Comparison of ENCODE assay signal across 17 cellular contexts in genomic region chr2:85558160-85558559, GRCh38. TPM values are rescaled to one million over a fixed set of nuclear protein-coding genes. Genes with fewer than 3 reads are reported as not detected.
DNase-seq lines count a peak whose midpoint lies in the region; ATAC-seq and TF ChIP-seq lines count a peak whose summit lies in the region.
"Had no signal": no experiment of that assay in that cellular context is flagged by ENCODE, and none has a peak within 500 bp of the region (broad histone marks: within the 10 kb centered on the region; RNA-seq: fewer than 3 reads in every experiment).

No MANE protein-coding gene starts in this region.

- H3K9me3 Mint-ChIP-seq in activated naive CD8-positive, alpha-beta T cell (ENCODE audit: low read depth), result no peaks in the 10 kb centered on the region
- H3K9me3 Mint-ChIP-seq in activated naive CD8-positive, alpha-beta T cell treated with anti-CD3 and anti-CD28 coated beads for 36 hours, result no peaks in the 10 kb centered on the region
- no peaks in the 10 kb centered on the region for H3K9me3 Mint-ChIP-seq in WTC11
- no peaks in the 10 kb centered on the region for H3K9me3 Mint-ChIP-seq in stimulated activated naive B cell treated with anti-CD40 and anti-IgM and Interleukin-4, amounts not matched to agents 10 μg/mL and 1 μg/mL and 100 μg/mL, for 72 hours

- peak overlapping the region; percentile 25 for H3K4me3 Mint-ChIP-seq in activated naive CD8-positive, alpha-beta T cell
- no peak overlapping the region for H3K4me3 Mint-ChIP-seq in activated naive CD8-positive, alpha-beta T cell treated with anti-CD3 and anti-CD28 coated beads for 36 hours
- H3K4me3 Mint-ChIP-seq in WTC11, result no peak overlapping the region
- no peak overlapping the region for H3K4me3 Mint-ChIP-seq in stimulated activated naive B cell treated with anti-CD40 and anti-IgM and Interleukin-4, amounts not matched to agents 10 μg/mL and 1 μg/mL and 100 μg/mL, for 72 hours

- POLR2A ChIA-PET in WTC11 (lab: Charles Lee), result no interaction called here

- ATAC-seq in WTC11, result no peak
- ATAC-seq in stimulated activated naive B cell treated with anti-CD40 and anti-IgM and Interleukin-4, amounts not matched to agents 10 μg/mL and 1 μg/mL and 100 μg/mL, for 72 hours (replicated peaks), result no peak
- no peak for ATAC-seq in HG02610 (IDR thresholded peaks at IDR 0.05; ENCODE audit: unreplicated experiment)
- ATAC-seq: PC-3 had no signal

- CTCF ChIA-PET in WTC11 (lab: Charles Lee), result no interaction called here

- H3K27me3 Mint-ChIP-seq in activated naive CD8-positive, alpha-beta T cell, result no peaks in the 10 kb centered on the region
- no peaks in the 10 kb centered on the region for H3K27me3 Mint-ChIP-seq in activated naive CD8-positive, alpha-beta T cell treated with anti-CD3 and anti-CD28 coated beads for 36 hours
- no peaks in the 10 kb centered on the region for H3K27me3 Mint-ChIP-seq in WTC11 (ENCODE audit: low read depth)
- H3K27me3 Mint-ChIP-seq in stimulated activated naive B cell treated with anti-CD40 and anti-IgM and Interleukin-4, amounts not matched to agents 10 μg/mL and 1 μg/mL and 100 μg/mL, for 72 hours, result no peaks in the 10 kb centered on the region

- H3K27ac Mint-ChIP-seq in activated naive CD8-positive, alpha-beta T cell, result peak overlapping the region; percentile 4
- no peak overlapping the region for H3K27ac Mint-ChIP-seq in activated naive CD8-positive, alpha-beta T cell treated with anti-CD3 and anti-CD28 coated beads for 36 hours
- H3K27ac Mint-ChIP-seq in WTC11, result no peak overlapping the region
- H3K27ac Mint-ChIP-seq in stimulated activated naive B cell treated with anti-CD40 and anti-IgM and Interleukin-4, amounts not matched to agents 10 μg/mL and 1 μg/mL and 100 μg/mL, for 72 hours, result peak overlapping the region; percentile 47

- peaks cover 30% of the 10 kb centered on the region for H3K4me1 Mint-ChIP-seq in activated naive CD8-positive, alpha-beta T cell (ENCODE audit: low read depth)
- peaks cover 33% of the 10 kb centered on the region for H3K4me1 Mint-ChIP-seq in activated naive CD8-positive, alpha-beta T cell treated with anti-CD3 and anti-CD28 coated beads for 36 hours
- H3K4me1 Mint-ChIP-seq in WTC11, result peaks cover 6% of the 10 kb centered on the region
- peaks cover 15 to 45% of the 10 kb centered on the region in 2 donors for H3K4me1 Mint-ChIP-seq in stimulated activated naive B cell treated with anti-CD40 and anti-IgM and Interleukin-4, amounts not matched to agents 10 μg/mL and 1 μg/mL and 100 μg/mL, for 72 hours

- no peak for TF ChIP-seq CTCF in WTC11 (IDR thresholded peaks at IDR 0.05)

- no peak for DNase-seq in activated naive CD8-positive, alpha-beta T cell treated with anti-CD3 and anti-CD28 coated beads for 36 hours
- DNase-seq in WTC11 (ENCODE audit: low spot score), result no peak
- no peak for DNase-seq in stimulated activated naive B cell treated with anti-CD40 and anti-IgM and Interleukin-4, amounts not matched to agents 10 μg/mL and 1 μg/mL and 100 μg/mL, for 72 hours
- DNase-seq: GDM1, Karpas-422, MG63, NCI-H1048, NCI-H1436, NCI-H1930, NCI-H2171, NCI-H526, PC-3, RPMI8226, SHP77 treated with DMSO at 0.1 percent for 48 hours, SK-N-SH had no signal

- H3K36me3 Mint-ChIP-seq in activated naive CD8-positive, alpha-beta T cell, result peaks cover 4% of the 10 kb centered on the region
- peaks cover 5% of the 10 kb centered on the region for H3K36me3 Mint-ChIP-seq in activated naive CD8-positive, alpha-beta T cell treated with anti-CD3 and anti-CD28 coated beads for 36 hours
- peaks cover 21% of the 10 kb centered on the region for H3K36me3 Mint-ChIP-seq in WTC11
- H3K36me3 Mint-ChIP-seq in stimulated activated naive B cell treated with anti-CD40 and anti-IgM and Interleukin-4, amounts not matched to agents 10 μg/mL and 1 μg/mL and 100 μg/mL, for 72 hours, result peaks cover 20% of the 10 kb centered on the region in 2 donors

TF ChIP-seq in WTC11, 78 proteins besides CTCF, POLR2A, EP300 and RAD21:
- TF ChIP-seq FOXP1 (CRISPR knock-in tag; IDR thresholded peaks at IDR 0.05; ENCODE audit: borderline replicate concordance) (no peak), USF1 (CRISPR knock-in tag; IDR thresholded peaks at IDR 0.05) (no peak), GABPB1 (CRISPR knock-in tag; IDR thresholded peaks at IDR 0.05) (peak; percentile 12; the same call in 1 of the 2 replicates)

RNA-seq across cellular contexts. Expression of gene GGCX, which starts 3.1 kb away (rescaled TPM):
- 10 to 100 TPM; 19.6 to 19.9 TPM for total RNA-seq in activated naive CD8-positive, alpha-beta T cell treated with anti-CD3 and anti-CD28 coated beads for 36 hours
- 40.9 to 42.9 TPM (median 41.4 TPM) in 3 replicates for total RNA-seq in WTC11 (2021)

RNA-seq across cellular contexts. Expression of gene MAT2A, which starts 19.2 kb away (rescaled TPM):
- total RNA-seq in activated naive CD8-positive, alpha-beta T cell treated with anti-CD3 and anti-CD28 coated beads for 36 hours, result 100 to 1,000 TPM; 368 to 384 TPM
- total RNA-seq in WTC11 (2021), result 208 to 222 TPM (median 208 TPM) in 3 replicates

RNA-seq across cellular contexts. Expression of gene VAMP8, which starts 19.2 kb away (rescaled TPM):
- total RNA-seq in activated naive CD8-positive, alpha-beta T cell treated with anti-CD3 and anti-CD28 coated beads for 36 hours, result 10 to 100 TPM; 94.3 to 98.3 TPM
- total RNA-seq in WTC11 (2021), result 48.8 to 55.4 TPM (median 52.0 TPM) in 3 replicates

RNA-seq across cellular contexts. Expression of gene VAMP5, which starts 26.1 kb away (rescaled TPM):
- total RNA-seq in activated naive CD8-positive, alpha-beta T cell treated with anti-CD3 and anti-CD28 coated beads for 36 hours, result 10 to 100 TPM; 27.9 to 29.3 TPM
- total RNA-seq in WTC11 (2021), result 6.3 to 7.4 TPM (median 7.0 TPM) in 3 replicates

RNA-seq across cellular contexts. Expression of gene RNF181, which starts 37.4 kb away (rescaled TPM):
- total RNA-seq in activated naive CD8-positive, alpha-beta T cell treated with anti-CD3 and anti-CD28 coated beads for 36 hours, result 100 to 1,000 TPM in 1 of 2 experiments, 10 to 100 TPM in 1; 90.9 to 104 TPM
- total RNA-seq in WTC11 (2021), result 95.4 to 108 TPM (median 102 TPM) in 3 replicates

Comparison
In these comparisons a context has a peak if more than half of its experiments do, and no peak if none do; other contexts are left out.
1. H3K27ac Mint-ChIP-seq: peak in activated naive CD8-positive, alpha-beta T cell (single experiment) and stimulated activated naive B cell treated with anti-CD40 and anti-IgM and Interleukin-4, amounts not matched to agents 10 μg/mL and 1 μg/mL and 100 μg/mL, for 72 hours (single experiment); none in activated naive CD8-positive, alpha-beta T cell treated with anti-CD3 and anti-CD28 coated beads for 36 hours (single experiment) and WTC11 (single experiment).